In genomic region chr11:8608646-8609045, GRCh38 we compare ENCODE assay signal across 1 cellular context.
TF ChIP-seq lines count a peak whose summit lies in the region.

No MANE protein-coding gene starts in this region.

TF ChIP-seq in SK-N-SH treated with all-trans-retinoic acid at 6 μM for 48 hours, 23 proteins besides CTCF, POLR2A, EP300 and RAD21 (continued from another document):
- TF ChIP-seq, protein P1, sequence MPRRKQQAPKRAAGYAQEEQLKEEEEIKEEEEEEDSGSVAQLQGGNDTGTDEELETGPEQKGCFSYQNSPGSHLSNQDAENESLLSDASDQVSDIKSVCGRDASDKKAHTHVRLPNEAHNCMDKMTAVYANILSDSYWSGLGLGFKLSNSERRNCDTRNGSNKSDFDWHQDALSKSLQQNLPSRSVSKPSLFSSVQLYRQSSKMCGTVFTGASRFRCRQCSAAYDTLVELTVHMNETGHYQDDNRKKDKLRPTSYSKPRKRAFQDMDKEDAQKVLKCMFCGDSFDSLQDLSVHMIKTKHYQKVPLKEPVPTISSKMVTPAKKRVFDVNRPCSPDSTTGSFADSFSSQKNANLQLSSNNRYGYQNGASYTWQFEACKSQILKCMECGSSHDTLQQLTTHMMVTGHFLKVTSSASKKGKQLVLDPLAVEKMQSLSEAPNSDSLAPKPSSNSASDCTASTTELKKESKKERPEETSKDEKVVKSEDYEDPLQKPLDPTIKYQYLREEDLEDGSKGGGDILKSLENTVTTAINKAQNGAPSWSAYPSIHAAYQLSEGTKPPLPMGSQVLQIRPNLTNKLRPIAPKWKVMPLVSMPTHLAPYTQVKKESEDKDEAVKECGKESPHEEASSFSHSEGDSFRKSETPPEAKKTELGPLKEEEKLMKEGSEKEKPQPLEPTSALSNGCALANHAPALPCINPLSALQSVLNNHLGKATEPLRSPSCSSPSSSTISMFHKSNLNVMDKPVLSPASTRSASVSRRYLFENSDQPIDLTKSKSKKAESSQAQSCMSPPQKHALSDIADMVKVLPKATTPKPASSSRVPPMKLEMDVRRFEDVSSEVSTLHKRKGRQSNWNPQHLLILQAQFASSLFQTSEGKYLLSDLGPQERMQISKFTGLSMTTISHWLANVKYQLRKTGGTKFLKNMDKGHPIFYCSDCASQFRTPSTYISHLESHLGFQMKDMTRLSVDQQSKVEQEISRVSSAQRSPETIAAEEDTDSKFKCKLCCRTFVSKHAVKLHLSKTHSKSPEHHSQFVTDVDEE (CRISPR knock-in tag; IDR thresholded peaks at IDR 0.05), result no peak
- TF ChIP-seq ZC3H10 (CRISPR knock-in tag; IDR thresholded peaks at IDR 0.05) (no peak), SNAI2 (CRISPR knock-in tag; IDR thresholded peaks at IDR 0.05) (no peak), ZNF8 (CRISPR knock-in tag; IDR thresholded peaks at IDR 0.05) (no peak), BACH2 (CRISPR knock-in tag; IDR thresholded peaks at IDR 0.05; ENCODE audit: borderline replicate concordance) (no peak), POU6F1 (CRISPR knock-in tag; IDR thresholded peaks at IDR 0.05; ENCODE audit: borderline replicate concordance, low read depth) (no peak), ZNF70 (CRISPR knock-in tag; IDR thresholded peaks at IDR 0.05) (no peak), TCF4 (CRISPR knock-in tag; IDR thresholded peaks at IDR 0.05; ENCODE audit: borderline replicate concordance) (no peak), CSDC2 (CRISPR knock-in tag; IDR thresholded peaks at IDR 0.05) (no peak), ZNF565 (CRISPR knock-in tag; conservative IDR thresholded peaks at IDR 0.05; ENCODE audit: low read depth) (no peak), ARNTL (CRISPR knock-in tag; IDR thresholded peaks at IDR 0.05; ENCODE audit: borderline replicate concordance, low read depth) (no peak), PPARA (CRISPR knock-in tag; IDR thresholded peaks at IDR 0.05; ENCODE audit: borderline replicate concordance) (no peak)
